2 cellular contexts compared by ENCODE assay signal in the genomic region with DNA sequence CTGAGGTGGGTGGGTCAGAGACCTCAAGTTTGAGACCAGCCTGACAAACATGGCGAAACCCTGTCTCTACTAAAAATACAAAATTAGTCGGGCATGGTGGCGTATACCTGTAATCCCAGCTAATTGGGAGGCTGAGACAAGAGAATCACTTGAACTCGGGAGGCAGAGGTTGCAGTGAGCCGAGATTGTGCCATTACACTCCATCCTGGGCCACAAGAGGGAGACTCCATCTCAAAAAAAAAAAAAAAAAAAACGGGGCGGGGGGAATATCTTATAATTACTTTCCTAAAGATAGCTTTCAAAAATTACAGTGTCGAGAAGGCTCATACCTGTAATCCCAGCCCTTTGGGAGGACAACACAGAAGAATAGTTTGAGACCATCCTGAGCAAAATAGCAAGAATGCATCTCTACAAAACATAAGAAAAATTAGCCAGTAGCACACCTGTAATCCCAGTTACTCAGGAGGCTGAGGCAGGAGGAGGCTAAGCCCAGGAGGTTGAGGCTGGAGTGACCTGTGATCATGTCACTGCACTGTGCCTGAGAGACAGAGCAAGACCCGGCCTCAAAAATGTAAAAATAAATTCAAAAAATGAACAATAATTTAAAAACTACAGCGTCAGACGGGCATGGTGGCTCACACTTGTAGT.
TF ChIP-seq lines count a peak whose summit lies in the region.

No MANE protein-coding gene starts in this region.

TF ChIP-seq in SK-N-SH, 30 proteins besides CTCF, POLR2A, EP300 and RAD21 (continued from another document):
- TF ChIP-seq, protein P1, sequence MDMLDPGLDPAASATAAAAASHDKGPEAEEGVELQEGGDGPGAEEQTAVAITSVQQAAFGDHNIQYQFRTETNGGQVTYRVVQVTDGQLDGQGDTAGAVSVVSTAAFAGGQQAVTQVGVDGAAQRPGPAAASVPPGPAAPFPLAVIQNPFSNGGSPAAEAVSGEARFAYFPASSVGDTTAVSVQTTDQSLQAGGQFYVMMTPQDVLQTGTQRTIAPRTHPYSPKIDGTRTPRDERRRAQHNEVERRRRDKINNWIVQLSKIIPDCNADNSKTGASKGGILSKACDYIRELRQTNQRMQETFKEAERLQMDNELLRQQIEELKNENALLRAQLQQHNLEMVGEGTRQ (IDR thresholded peaks at IDR 0.05; ENCODE audit: borderline replicate concordance, low read depth, low read length), result no peak
- no peak for TF ChIP-seq YY1 (IDR thresholded peaks at IDR 0.05; ENCODE audit: low read depth)
- no peak for TF ChIP-seq GATA2 (CRISPR knock-in tag; IDR thresholded peaks at IDR 0.05)
- TF ChIP-seq TAF1 (IDR thresholded peaks at IDR 0.05; ENCODE audit: borderline replicate concordance, low read depth, low read length), result no peak
- no peak for TF ChIP-seq TEAD4 (IDR thresholded peaks at IDR 0.05; ENCODE audit: borderline replicate concordance, insufficient read depth)
- TF ChIP-seq POLR2AphosphoS5 (IDR thresholded peaks at IDR 0.05; ENCODE audit: low read depth, low read length), result no peak
- TF ChIP-seq JUND (IDR thresholded peaks at IDR 0.05), result no peak
- no peak for TF ChIP-seq ELF1 (IDR thresholded peaks at IDR 0.05)
- no peak for TF ChIP-seq MXI1 (IDR thresholded peaks at IDR 0.05; ENCODE audit: low read depth, low read length)

TF ChIP-seq in SK-N-SH treated with all-trans-retinoic acid at 6 μM for 48 hours, 23 proteins besides CTCF, POLR2A, EP300 and RAD21 (continued from another document):
- TF ChIP-seq, protein P2, sequence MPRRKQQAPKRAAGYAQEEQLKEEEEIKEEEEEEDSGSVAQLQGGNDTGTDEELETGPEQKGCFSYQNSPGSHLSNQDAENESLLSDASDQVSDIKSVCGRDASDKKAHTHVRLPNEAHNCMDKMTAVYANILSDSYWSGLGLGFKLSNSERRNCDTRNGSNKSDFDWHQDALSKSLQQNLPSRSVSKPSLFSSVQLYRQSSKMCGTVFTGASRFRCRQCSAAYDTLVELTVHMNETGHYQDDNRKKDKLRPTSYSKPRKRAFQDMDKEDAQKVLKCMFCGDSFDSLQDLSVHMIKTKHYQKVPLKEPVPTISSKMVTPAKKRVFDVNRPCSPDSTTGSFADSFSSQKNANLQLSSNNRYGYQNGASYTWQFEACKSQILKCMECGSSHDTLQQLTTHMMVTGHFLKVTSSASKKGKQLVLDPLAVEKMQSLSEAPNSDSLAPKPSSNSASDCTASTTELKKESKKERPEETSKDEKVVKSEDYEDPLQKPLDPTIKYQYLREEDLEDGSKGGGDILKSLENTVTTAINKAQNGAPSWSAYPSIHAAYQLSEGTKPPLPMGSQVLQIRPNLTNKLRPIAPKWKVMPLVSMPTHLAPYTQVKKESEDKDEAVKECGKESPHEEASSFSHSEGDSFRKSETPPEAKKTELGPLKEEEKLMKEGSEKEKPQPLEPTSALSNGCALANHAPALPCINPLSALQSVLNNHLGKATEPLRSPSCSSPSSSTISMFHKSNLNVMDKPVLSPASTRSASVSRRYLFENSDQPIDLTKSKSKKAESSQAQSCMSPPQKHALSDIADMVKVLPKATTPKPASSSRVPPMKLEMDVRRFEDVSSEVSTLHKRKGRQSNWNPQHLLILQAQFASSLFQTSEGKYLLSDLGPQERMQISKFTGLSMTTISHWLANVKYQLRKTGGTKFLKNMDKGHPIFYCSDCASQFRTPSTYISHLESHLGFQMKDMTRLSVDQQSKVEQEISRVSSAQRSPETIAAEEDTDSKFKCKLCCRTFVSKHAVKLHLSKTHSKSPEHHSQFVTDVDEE (CRISPR knock-in tag; IDR thresholded peaks at IDR 0.05), result no peak
- TF ChIP-seq, protein P3, sequence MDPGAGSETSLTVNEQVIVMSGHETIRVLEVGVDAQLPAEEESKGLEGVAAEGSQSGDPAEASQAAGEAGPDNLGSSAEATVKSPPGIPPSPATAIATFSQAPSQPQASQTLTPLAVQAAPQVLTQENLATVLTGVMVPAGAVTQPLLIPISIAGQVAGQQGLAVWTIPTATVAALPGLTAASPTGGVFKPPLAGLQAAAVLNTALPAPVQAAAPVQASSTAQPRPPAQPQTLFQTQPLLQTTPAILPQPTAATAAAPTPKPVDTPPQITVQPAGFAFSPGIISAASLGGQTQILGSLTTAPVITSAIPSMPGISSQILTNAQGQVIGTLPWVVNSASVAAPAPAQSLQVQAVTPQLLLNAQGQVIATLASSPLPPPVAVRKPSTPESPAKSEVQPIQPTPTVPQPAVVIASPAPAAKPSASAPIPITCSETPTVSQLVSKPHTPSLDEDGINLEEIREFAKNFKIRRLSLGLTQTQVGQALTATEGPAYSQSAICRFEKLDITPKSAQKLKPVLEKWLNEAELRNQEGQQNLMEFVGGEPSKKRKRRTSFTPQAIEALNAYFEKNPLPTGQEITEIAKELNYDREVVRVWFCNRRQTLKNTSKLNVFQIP (CRISPR knock-in tag; IDR thresholded peaks at IDR 0.05; ENCODE audit: borderline replicate concordance, low read depth), result no peak
